Comparison of ENCODE assay signal across 2 cellular contexts in the genomic region with DNA sequence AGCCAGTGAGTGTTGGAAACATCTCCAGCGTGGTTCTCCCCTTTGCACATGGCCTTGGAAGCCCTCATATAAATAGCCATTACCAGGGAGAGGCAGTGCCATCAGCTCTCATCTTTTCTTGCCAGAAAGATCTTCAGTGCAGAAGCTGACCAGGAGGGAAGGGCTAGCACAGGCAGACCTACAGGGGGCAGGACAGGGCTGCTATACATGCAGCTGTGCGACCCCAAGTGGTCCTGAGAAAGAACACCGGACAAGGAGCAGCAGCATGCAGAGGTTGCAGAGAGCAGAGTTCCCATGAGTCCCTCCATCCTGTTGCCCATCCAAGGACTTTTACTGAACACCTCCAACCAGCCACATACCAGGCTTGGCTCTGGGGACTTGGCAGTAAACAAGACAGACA.
A peak's percentile ranks its signal among the peaks of the same experiment; 100 is the strongest.
TF ChIP-seq lines count a peak whose summit lies in the region.

No MANE protein-coding gene starts in this region.

TF ChIP-seq in HEK293T, 16 proteins besides CTCF, POLR2A, EP300 and RAD21 (continued from another document):
- TF ChIP-seq LEF1 (IDR thresholded peaks at IDR 0.05; ENCODE audit: borderline replicate concordance) (no peak), L3MBTL2 (conservative IDR thresholded peaks at IDR 0.05) (no peak), CTBP1 (IDR thresholded peaks at IDR 0.05; ENCODE audit: borderline replicate concordance) (no peak), TARDBP (IDR thresholded peaks at IDR 0.05) (no peak), FOXA1 (IDR thresholded peaks at IDR 0.05) (no peak)

TF ChIP-seq in SK-N-SH, 30 proteins besides CTCF, POLR2A, EP300 and RAD21 (continued from another document):
- TF ChIP-seq SMC3 (IDR thresholded peaks at IDR 0.05; ENCODE audit: low read depth, low read length): peak; percentile 56
TF ChIP-seq in SK-N-SH: peak in this region for 1.
